8 cellular contexts compared by ENCODE assay signal in the genomic region with DNA sequence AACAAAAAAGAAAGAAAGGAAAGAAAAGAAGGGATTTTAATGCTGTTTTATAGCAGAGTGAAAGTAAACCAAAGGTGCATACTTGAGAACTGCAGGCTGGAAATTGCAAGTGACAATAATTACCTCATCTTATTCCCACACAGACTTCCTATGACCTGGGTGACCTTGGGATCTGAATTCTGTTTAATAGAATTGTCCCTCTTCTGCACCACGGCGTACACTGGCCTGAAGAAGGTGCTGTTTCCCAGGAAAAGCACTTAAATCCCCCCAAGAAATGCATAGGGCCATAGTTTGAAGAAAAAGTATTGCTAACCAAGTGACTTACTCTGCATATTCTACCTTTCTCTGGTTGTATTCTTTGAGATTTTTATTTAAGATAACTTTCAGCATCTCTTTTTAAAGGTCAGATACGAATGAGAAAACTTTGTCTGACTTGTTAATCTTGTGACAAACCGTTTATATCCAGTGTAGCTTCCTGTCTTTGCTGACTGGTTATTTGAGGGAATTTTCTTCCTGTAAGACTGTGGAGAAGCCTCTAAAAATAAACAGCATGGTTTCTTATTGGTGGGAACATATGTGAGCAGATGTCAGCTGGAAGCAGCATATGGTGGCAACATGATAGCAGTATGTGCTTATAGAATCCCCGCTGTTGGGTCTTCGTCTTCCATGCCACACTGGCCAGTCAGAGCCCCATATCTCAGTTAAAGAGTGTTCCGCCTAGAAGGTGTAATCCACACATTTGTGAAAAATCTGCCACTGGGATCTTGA. TPM values are rescaled to one million over a fixed set of nuclear protein-coding genes. Genes with fewer than 3 reads are reported as not detected.
DNase-seq lines count a peak whose midpoint lies in the region; ATAC-seq and TF ChIP-seq lines count a peak whose summit lies in the region.

No MANE protein-coding gene starts in this region.

- H3K4me1 ChIP-seq in spleen = peaks cover 0 to 9% (median 0%) of the 10 kb centered on the region in 6 donors

- no peak for ATAC-seq in CD4-positive, alpha-beta T cell (ENCODE audit: poor library complexity)

- no peaks in the 10 kb centered on the region for H3K27me3 Mint-ChIP-seq in CD4-positive, alpha-beta T cell

- TF ChIP-seq CTCF in epithelial cell of proximal tubule (conservative IDR thresholded peaks at IDR 0.05; ENCODE audit: low read depth, low read length) = peak; percentile 69
- TF ChIP-seq CTCF in spleen (IDR thresholded peaks at IDR 0.05 in 8 of 11, conservative IDR thresholded peaks at IDR 0.05 in 3 of 11) = peak in 4 of 11 experiments; percentile 19 to 45 (median 30)
- TF ChIP-seq CTCF in CD4-positive, alpha-beta T cell (IDR thresholded peaks at IDR 0.05) = no peak

- no peak overlapping the region for H3K4me3 Mint-ChIP-seq in CD4-positive, alpha-beta T cell

- DNase-seq in NOMO-1 treated with DMSO at 0.1 percent for 48 hours (lab: John Stamatoyannopoulos, UW; ENCODE audit: unreplicated experiment) (peak; percentile 7), NOMO-1 treated with dmso at 0.1 percent for 144 hours (lab: John Stamatoyannopoulos, UW; ENCODE audit: unreplicated experiment) (no peak), NCI-H748 treated with DMSO at 0.1 percent for 48 hours (lab: John Stamatoyannopoulos, UW) (peak; percentile 37), epithelial cell of proximal tubule (ENCODE audit: low read depth) (no peak), stromal cell of bone marrow (ENCODE audit: low read depth) (peak; percentile 33), spleen (no peak)
- DNase-seq in central memory CD4-positive, alpha-beta T cell = no peak
- no peak for DNase-seq in CD4-positive, alpha-beta T cell

- H3K36me3 Mint-ChIP-seq in CD4-positive, alpha-beta T cell (ENCODE audit: low read depth) = no peaks in the 10 kb centered on the region

- intact Hi-C loops in spleen (cut with DNase I; ENCODE audit: low total_unique reads) = no loop called here
- intact Hi-C loops in CD4-positive, alpha-beta T cell (cut with DNase I, micrococcal nuclease) = no loop called here

- H3K4me3 ChIP-seq in epithelial cell of proximal tubule (ENCODE audit: low read depth, low read length) = no peak overlapping the region
- H3K4me3 ChIP-seq in spleen = no peak overlapping the region

- no peak overlapping the region for H3K27ac ChIP-seq in spleen
- H3K27ac ChIP-seq in CD4-positive, alpha-beta T cell (ENCODE audit: low read depth, low read length) = no peak overlapping the region

- no peak overlapping the region for H3K27ac Mint-ChIP-seq in CD4-positive, alpha-beta T cell

- TF ChIP-seq POLR2A in spleen (IDR thresholded peaks at IDR 0.05) = no peak

- WGBS in spleen, 5 donors = 65 to 71% (median 68%) methylated on average over 7 of the region's 7 CpGs

- H3K27me3 ChIP-seq in spleen (replicated peaks in 1 of 7) = no peaks in the 10 kb centered on the region
- no peaks in the 10 kb centered on the region for H3K27me3 ChIP-seq in CD4-positive, alpha-beta T cell (ENCODE audit: control insufficient read depth, insufficient read depth, low read length)

- no peaks in the 10 kb centered on the region for H3K9me3 ChIP-seq in spleen
- H3K9me3 ChIP-seq in CD4-positive, alpha-beta T cell (ENCODE audit: control insufficient read depth, low read length) = no peaks in the 10 kb centered on the region

- H3K36me3 ChIP-seq in spleen = no peaks in the 10 kb centered on the region

- POLR2A ChIA-PET in CD4-positive, alpha-beta T cell (lab: Charles Lee) = no interaction called here

- H3K9me3 Mint-ChIP-seq in CD4-positive, alpha-beta T cell = no peaks in the 10 kb centered on the region

- H3K4me1 Mint-ChIP-seq in CD4-positive, alpha-beta T cell (ENCODE audit: low read depth) = no peaks in the 10 kb centered on the region

- CTCF ChIA-PET in CD4-positive, alpha-beta T cell (lab: Charles Lee) = no interaction called here

RNA-seq across cellular contexts. Expression of gene TGFB2, which starts 16.3 kb away (rescaled TPM):
- 33.7 and 35.7 TPM in 2 replicates for total RNA-seq in epithelial cell of proximal tubule
- 1 to 10 TPM; 1.2 to 5.5 (median 3.7) TPM for total RNA-seq in spleen
- polyA plus RNA-seq in spleen = under 1 TPM; 0.24 to 0.65 (median 0.61) TPM
- under 1 TPM; 0.11 TPM for total RNA-seq in CD4-positive, alpha-beta T cell

Comparison
In these comparisons a context has a peak if more than half of its experiments do, and no peak if none do; other contexts are left out.
1. DNase-seq: peak in NOMO-1 treated with DMSO at 0.1 percent for 48 hours (single experiment), NCI-H748 treated with DMSO at 0.1 percent for 48 hours (single experiment) and stromal cell of bone marrow (single experiment); none in NOMO-1 treated with dmso at 0.1 percent for 144 hours (single experiment), epithelial cell of proximal tubule (single experiment), spleen (single experiment), central memory CD4-positive, alpha-beta T cell (single experiment) and CD4-positive, alpha-beta T cell (0 of 10).